Comparison of ENCODE assay signal across 1 cellular context in the genomic region with DNA sequence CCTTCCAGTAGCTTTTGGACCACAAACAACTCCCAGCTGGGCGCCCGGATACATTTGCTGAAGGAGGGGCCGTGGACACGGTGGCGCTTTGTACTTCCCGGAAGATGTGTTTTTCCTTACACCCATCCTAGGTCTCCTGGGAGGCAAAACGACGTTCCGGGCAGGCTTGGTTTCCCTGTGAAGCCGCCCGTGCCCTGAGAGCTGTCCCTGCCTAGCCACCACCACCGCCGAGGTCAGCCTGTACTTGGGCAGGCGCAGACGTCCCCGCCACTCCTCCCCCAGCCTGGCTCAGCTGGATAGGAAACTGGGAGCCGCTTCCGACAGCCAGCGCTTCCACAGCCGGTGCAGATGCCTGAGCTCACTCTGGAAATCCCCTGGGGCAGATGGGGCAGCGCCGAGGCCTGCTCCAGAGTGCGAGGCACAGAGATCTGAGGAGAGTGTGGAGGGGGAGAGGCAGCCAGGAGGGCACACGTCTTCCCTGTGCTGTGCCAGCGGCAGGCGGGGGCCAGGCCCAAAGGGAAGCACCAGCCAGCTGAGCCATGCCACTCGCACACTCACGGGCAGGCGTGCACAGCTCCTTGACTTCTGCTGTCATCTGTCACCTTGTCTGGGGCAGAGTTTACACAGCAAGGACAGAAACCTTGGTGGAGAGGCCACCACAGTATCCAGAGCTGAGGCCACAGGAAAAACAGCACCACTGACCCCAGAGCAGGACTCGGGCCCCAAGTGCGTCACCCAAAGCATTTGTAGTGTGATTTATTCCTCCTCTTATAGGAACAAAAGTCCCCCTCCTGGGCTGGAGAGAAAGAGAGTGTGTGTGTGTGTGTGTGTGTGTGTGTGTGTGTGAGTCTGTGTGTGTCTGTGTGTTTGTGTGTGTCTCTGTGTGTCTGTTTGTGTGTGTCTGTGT.
A peak's percentile ranks its signal among the peaks of the same experiment; 100 is the strongest.
TF ChIP-seq lines count a peak whose summit lies in the region.

No MANE protein-coding gene starts in this region.

TF ChIP-seq in GM12878, 131 proteins besides CTCF, POLR2A, EP300 and RAD21 (continued from another document):
- TF ChIP-seq ZBTB4 (CRISPR knock-in tag; IDR thresholded peaks at IDR 0.05): no peak
- no peak for TF ChIP-seq TCF7 (IDR thresholded peaks at IDR 0.05; ENCODE audit: borderline replicate concordance)
- no peak for TF ChIP-seq PML (IDR thresholded peaks at IDR 0.05; ENCODE audit: low read length)
- TF ChIP-seq, protein P1, sequence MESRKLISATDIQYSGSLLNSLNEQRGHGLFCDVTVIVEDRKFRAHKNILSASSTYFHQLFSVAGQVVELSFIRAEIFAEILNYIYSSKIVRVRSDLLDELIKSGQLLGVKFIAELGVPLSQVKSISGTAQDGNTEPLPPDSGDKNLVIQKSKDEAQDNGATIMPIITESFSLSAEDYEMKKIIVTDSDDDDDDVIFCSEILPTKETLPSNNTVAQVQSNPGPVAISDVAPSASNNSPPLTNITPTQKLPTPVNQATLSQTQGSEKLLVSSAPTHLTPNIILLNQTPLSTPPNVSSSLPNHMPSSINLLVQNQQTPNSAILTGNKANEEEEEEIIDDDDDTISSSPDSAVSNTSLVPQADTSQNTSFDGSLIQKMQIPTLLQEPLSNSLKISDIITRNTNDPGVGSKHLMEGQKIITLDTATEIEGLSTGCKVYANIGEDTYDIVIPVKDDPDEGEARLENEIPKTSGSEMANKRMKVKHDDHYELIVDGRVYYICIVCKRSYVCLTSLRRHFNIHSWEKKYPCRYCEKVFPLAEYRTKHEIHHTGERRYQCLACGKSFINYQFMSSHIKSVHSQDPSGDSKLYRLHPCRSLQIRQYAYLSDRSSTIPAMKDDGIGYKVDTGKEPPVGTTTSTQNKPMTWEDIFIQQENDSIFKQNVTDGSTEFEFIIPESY (IDR thresholded peaks at IDR 0.05): no peak
- TF ChIP-seq GATAD2B (conservative IDR thresholded peaks at IDR 0.05; ENCODE audit: low read depth): peak; percentile 81
- TF ChIP-seq JUND (IDR thresholded peaks at IDR 0.05; ENCODE audit: low read depth, low read length): no peak
- TF ChIP-seq NR2C1 (IDR thresholded peaks at IDR 0.05): no peak
- no peak for TF ChIP-seq POLR2AphosphoS2 (IDR thresholded peaks at IDR 0.05; ENCODE audit: low read depth, low read length)
- 0 out of 3 replicates have a peak, but pooled peaks have one; percentile 7 for TF ChIP-seq POU2F2 (IDR thresholded peaks at IDR 0.05; ENCODE audit: borderline replicate concordance, low read depth, low read length)
